14 cellular contexts compared by ENCODE assay signal in genomic region chr17:21816592-21817567, GRCh38.
DNase-seq lines count a peak whose midpoint lies in the region; ATAC-seq, FAIRE-seq and TF ChIP-seq lines count a peak whose summit lies in the region.
"Had no signal": no experiment of that assay in that cellular context is flagged by ENCODE, and none has a peak within 500 bp of the region (broad histone marks: within the 10 kb centered on the region; RNA-seq: fewer than 3 reads in every experiment).

No MANE protein-coding gene starts in this region.

- TF ChIP-seq RAD21 in HepG2 (CRISPR knock-in tag; IDR thresholded peaks at IDR 0.05) = no peak

- no peaks in the 10 kb centered on the region for H4K20me1 ChIP-seq in HepG2 (ENCODE audit: insufficient read depth, low read length)

- H3K4me3 ChIP-seq in HepG2 (replicated peaks in 1 of 3; ENCODE audit: insufficient read depth in 1 of 3, low read depth in 2 of 3, low read length in 3 of 3) = no peak overlapping the region
- H3K4me3 ChIP-seq in right lobe of liver = no peak overlapping the region
- H3K4me3 ChIP-seq: HAP-1 had no signal

- H3K36me3 ChIP-seq in HepG2 (replicated peaks in 1 of 2; ENCODE audit: control insufficient read depth in 1 of 2, insufficient read depth in 2 of 2, low read length in 2 of 2) (no peaks in the 10 kb centered on the region), right lobe of liver (no peaks in the 10 kb centered on the region)
- H3K36me3 ChIP-seq: HAP-1 had no signal

- in situ Hi-C loops in HepG2 (cut with HindIII; ENCODE audit: extremely low pct_ligation_motif_present, low pct_unique_long_range_greater_than_20kb) = no loop called here

- intact Hi-C loops in HepG2 (cut with micrococcal nuclease; ENCODE audit: unreplicated experiment) (no loop called here), right lobe of liver (cut with DNase I) (no loop called here), sciatic nerve (cut with DNase I) (no loop called here)

- H3K9me3 ChIP-seq in HepG2 (ENCODE audit: low read length) (no peaks in the 10 kb centered on the region), right lobe of liver (peaks cover 0 to 3% (median 0%) of the 10 kb centered on the region in 4 donors)

- H2AFZ ChIP-seq in HepG2 (ENCODE audit: low read length) = no peak overlapping the region

- H3K4me2 ChIP-seq in HepG2 (ENCODE audit: low read depth, low read length) = no peak overlapping the region

- H3K9ac ChIP-seq in HepG2 (ENCODE audit: insufficient read depth, low read depth, low read length) = no peak overlapping the region

- H3K27me3 ChIP-seq in HepG2 (ENCODE audit: control insufficient read depth in 1 of 2, insufficient read depth in 2 of 2, low read length in 2 of 2) (peaks cover 0 to 3% of the 10 kb centered on the region in 2 experiments; a peak in 2 of 5 replicates), right lobe of liver (peaks cover 0 to 10% of the 10 kb centered on the region in 2 donors)

- WGBS in HepG2 (ENCODE audit: low lambda C conversion rate) = 34% methylated on average over 15 of the region's 15 CpGs
- WGBS in right lobe of liver (ENCODE audit: insufficient coverage, low coverage, low lambda C conversion rate, missing lambda C conversion rate) = 55% methylated on average over 15 of the region's 15 CpGs

- H3K4me1 ChIP-seq in HepG2 (ENCODE audit: insufficient read depth, low read length) (no peaks in the 10 kb centered on the region), right lobe of liver (no peaks in the 10 kb centered on the region)
- H3K4me1 ChIP-seq: HAP-1 had no signal

- TF ChIP-seq POLR2A in HepG2 (IDR thresholded peaks at IDR 0.05; ENCODE audit: insufficient read depth in 1 of 2, low read depth in 2 of 2, low read length in 2 of 2) = no peak
- no peak for TF ChIP-seq POLR2A in right lobe of liver (IDR thresholded peaks at IDR 0.05)

- H3K79me2 ChIP-seq in HepG2 (ENCODE audit: insufficient read depth, low read length) = no peaks in the 10 kb centered on the region

- TF ChIP-seq EP300 in HepG2 (IDR thresholded peaks at IDR 0.05; ENCODE audit: low read depth in 2 of 2, low read length in 2 of 2) = no peak
- TF ChIP-seq EP300 in HepG2 (CRISPR knock-in tag; IDR thresholded peaks at IDR 0.05; ENCODE audit: borderline replicate concordance) = no peak

- FAIRE-seq in HepG2 (lab: Jason Lieb, UNC) = no peak
- FAIRE-seq: H1 had no signal

- CTCF ChIA-PET in HepG2 (lab: Yijun Ruan, JAX; ENCODE audit: low intra/inter-chr PET ratio, low total read pairs) = no interaction called here

- POLR2A ChIA-PET in HepG2 (lab: Yijun Ruan, JAX) = no interaction called here

- DNase-seq in HepG2 (ENCODE audit: low spot score) = no peak
- no peak for DNase-seq in right lobe of liver
- DNase-seq in SK-N-DZ (ENCODE audit: low spot score) = peak; percentile 1
- DNase-seq in kidney tubule cell (ENCODE audit: low spot score) = peak; percentile 1
- DNase-seq in sciatic nerve (ENCODE audit: low spot score) = no peak
- no peak for DNase-seq in kidney glomerular epithelial cell (lab: John Stamatoyannopoulos, UW)
- no peak for DNase-seq in activated CD4-positive, alpha-beta T cell treated with anti-CD3 and anti-CD28 coated beads, Interleukin-2, amount 50 U/mL, for 4 hours
- DNase-seq: ACHN; C1 segment of cervical spinal cord; CD4-positive, alpha-beta memory T cell; DND-41; GDM1 had no signal

- ATAC-seq in HepG2 (no peak), right lobe of liver (no peak), sciatic nerve (no peak)

- H3K27ac ChIP-seq in HepG2 (ENCODE audit: extremely low read length, insufficient read depth, low read length) (no peak overlapping the region), right lobe of liver (no peak overlapping the region)

- no peak for TF ChIP-seq CTCF in HepG2 (CRISPR knock-in tag; IDR thresholded peaks at IDR 0.05)
- TF ChIP-seq CTCF in right lobe of liver (IDR thresholded peaks at IDR 0.05) = no peak

- no TSS peak for BruUV-seq in HepG2 (replicated peaks; lab: Mats Ljungman, UMichigan)

TF ChIP-seq in HepG2, 621 proteins besides CTCF, POLR2A, EP300 and RAD21:
- TF ChIP-seq RAD51 (IDR thresholded peaks at IDR 0.05; ENCODE audit: borderline replicate concordance) (peak; percentile 16; the same call in 1 of the 2 replicates), XBP1 (CRISPR knock-in tag; IDR thresholded peaks at IDR 0.05) (no peak)

Comparison
In these comparisons a context has a peak if more than half of its experiments do, and no peak if none do; other contexts are left out.
1. DNase-seq: peak in SK-N-DZ (single experiment) and kidney tubule cell (single experiment); none in HepG2 (single experiment), right lobe of liver (0 of 3), sciatic nerve (single experiment), kidney glomerular epithelial cell (single experiment) and activated CD4-positive, alpha-beta T cell treated with anti-CD3 and anti-CD28 coated beads, Interleukin-2, amount 50 U/mL, for 4 hours (0 of 2).